ENCODE assay signal across 10 cellular contexts in genomic region chr10:103276251-103276936, GRCh38. TPM values are rescaled to one million over a fixed set of nuclear protein-coding genes. Genes with fewer than 3 reads are reported as not detected.
A peak's percentile ranks its signal among the peaks of the same experiment; 100 is the strongest.
DNase-seq lines count a peak whose midpoint lies in the region; ATAC-seq and TF ChIP-seq lines count a peak whose summit lies in the region.
"Had no signal": no experiment of that assay in that cellular context is flagged by ENCODE, and none has a peak within 500 bp of the region (broad histone marks: within the 10 kb centered on the region; RNA-seq: fewer than 3 reads in every experiment).

No MANE protein-coding gene starts in this region.

- H3K4me1 ChIP-seq in mammary epithelial cell (ENCODE audit: insufficient read depth, low read length), result peaks cover 31% of the 10 kb centered on the region
- peaks cover 0 to 8% of the 10 kb centered on the region in 2 donors for H3K4me1 ChIP-seq in breast epithelium
- peaks cover 3% of the 10 kb centered on the region for H3K4me1 ChIP-seq in iPS-18a (ENCODE audit: control insufficient read depth, low read depth, low read length)
- peaks cover 16 to 30% of the 10 kb centered on the region in 2 donors for H3K4me1 ChIP-seq in thoracic aorta (ENCODE audit: control insufficient read depth in 1 of 2, low read depth in 2 of 2)

- peak overlapping the region; percentile 89 for H2AFZ ChIP-seq in mammary epithelial cell (ENCODE audit: low read depth, low read length)

- ATAC-seq in thoracic aorta (ENCODE audit: insufficient number of reproducible peaks, low FRiP score, low read depth) (no peak), HG02642 (IDR thresholded peaks at IDR 0.05; ENCODE audit: poor library complexity, unreplicated experiment) (no peak)
- ATAC-seq: natural killer cell had no signal

- CTCF ChIA-PET in mammary epithelial cell (lab: Charles Lee; ENCODE audit: low non-redundant PET), result no interaction called here
- CTCF ChIA-PET in activated CD4-positive, alpha-beta memory T cell treated with anti-CD3 and anti-CD28 coated beads, Interleukin-2, amount 10 ng/mL, durations not matched to agents 7 days and 5 days (lab: Charles Lee), result interaction anchor here (1.4 to 2.2 kb wide), 3 partner anchors 16 to 359 kb away, joined by 4 to 5 read pairs (median 5); partner anchors contain the start of gene CNNM2

- H3K36me3 ChIP-seq in mammary epithelial cell (ENCODE audit: insufficient read depth, low read length), result no peaks in the 10 kb centered on the region
- no peaks in the 10 kb centered on the region for H3K36me3 ChIP-seq in breast epithelium
- no peaks in the 10 kb centered on the region for H3K36me3 ChIP-seq in iPS-18a (ENCODE audit: control insufficient read depth, low read depth, low read length)
- no peaks in the 10 kb centered on the region for H3K36me3 ChIP-seq in thoracic aorta

- H3K27me3 Mint-ChIP-seq in activated CD4-positive, alpha-beta memory T cell treated with anti-CD3 and anti-CD28 coated beads, Interleukin-2, amount 10 ng/mL, durations not matched to agents 7 days and 5 days, result peaks cover 60% of the 10 kb centered on the region

- H3K27me3 ChIP-seq in mammary epithelial cell (ENCODE audit: insufficient read depth, low read length), result peaks cover 15% of the 10 kb centered on the region
- H3K27me3 ChIP-seq in breast epithelium, result peaks cover 5 to 58% of the 10 kb centered on the region in 2 donors
- peaks cover 64% of the 10 kb centered on the region for H3K27me3 ChIP-seq in iPS-18a (ENCODE audit: control insufficient read depth, insufficient read depth, low read length)
- peaks cover 5% of the 10 kb centered on the region for H3K27me3 ChIP-seq in thoracic aorta (replicated peaks; ENCODE audit: insufficient read depth)

- no peaks in the 10 kb centered on the region for H3K9me3 Mint-ChIP-seq in activated CD4-positive, alpha-beta memory T cell treated with anti-CD3 and anti-CD28 coated beads, Interleukin-2, amount 10 ng/mL, durations not matched to agents 7 days and 5 days

- dilution Hi-C loops in mammary epithelial cell (cut with HindIII; ENCODE audit: low sequenced_read_pairs), result no loop called here

- no peak overlapping the region for H3K27ac ChIP-seq in mammary epithelial cell (ENCODE audit: insufficient read depth, low read depth, low read length)
- H3K27ac ChIP-seq in breast epithelium, result no peak overlapping the region
- no peak overlapping the region for H3K27ac ChIP-seq in iPS-18a (ENCODE audit: low read length)
- no peak overlapping the region for H3K27ac ChIP-seq in thoracic aorta
- H3K27ac ChIP-seq: SK-N-MC had no signal

- TF ChIP-seq CTCF in mammary epithelial cell (conservative IDR thresholded peaks at IDR 0.05 in 1 of 2, IDR thresholded peaks at IDR 0.05 in 1 of 2; ENCODE audit: extremely low read depth in 1 of 2, insufficient read depth in 1 of 2, low read depth in 1 of 2, low read length in 2 of 2) (no peak), breast epithelium (IDR thresholded peaks at IDR 0.05) (no peak), thoracic aorta (IDR thresholded peaks at IDR 0.05) (no peak)

- DNase-seq in mammary epithelial cell (no peak), breast epithelium (ENCODE audit: low spot score in 2 of 2) (no peak), thoracic aorta (ENCODE audit: low spot score) (no peak), NCI-H2171 treated with DMSO at 0.1 percent for 48 hours (lab: John Stamatoyannopoulos, UW) (no peak), SKM-1 treated with dmso at 0.1 percent for 144 hours (lab: John Stamatoyannopoulos, UW; ENCODE audit: unreplicated experiment) (no peak)
- no peak for DNase-seq in activated CD4-positive, alpha-beta memory T cell treated with anti-CD3 and anti-CD28 coated beads, Interleukin-2, amount 10 ng/mL, durations not matched to agents 7 days and 5 days
- DNase-seq: natural killer cell had no signal

- H3K36me3 Mint-ChIP-seq in activated CD4-positive, alpha-beta memory T cell treated with anti-CD3 and anti-CD28 coated beads, Interleukin-2, amount 10 ng/mL, durations not matched to agents 7 days and 5 days (ENCODE audit: low read depth), result peaks cover 4% of the 10 kb centered on the region
- H3K36me3 Mint-ChIP-seq: natural killer cell had no signal

- H3K4me2 ChIP-seq in mammary epithelial cell (ENCODE audit: insufficient read depth, low read depth, low read length), result peak overlapping the region; percentile 94

- in situ Hi-C loops in mammary epithelial cell (cut with MboI; ENCODE audit: low sequenced_read_pairs in 2 of 2), result no loop called here

- no peak for TF ChIP-seq POLR2A in breast epithelium (IDR thresholded peaks at IDR 0.05)

- peak overlapping the region in 1 of 3 experiments; percentile 45 for H3K4me3 ChIP-seq in mammary epithelial cell (replicated peaks in 1 of 3; ENCODE audit: insufficient read depth in 1 of 3, low read depth in 2 of 3, low read length in 3 of 3)
- H3K4me3 ChIP-seq in breast epithelium, result peak overlapping the region in 1 of 3 donors; percentile 50
- peak overlapping the region; percentile 69 for H3K4me3 ChIP-seq in iPS-18a (ENCODE audit: low read length)
- H3K4me3 ChIP-seq in thoracic aorta, result peak overlapping the region; percentile 59

- H3K9ac ChIP-seq in mammary epithelial cell (ENCODE audit: insufficient read depth, low read length) (no peak overlapping the region), iPS-18a (ENCODE audit: low read length) (peak overlapping the region; percentile 23)

- intact Hi-C loops in mammary epithelial cell (cut with micrococcal nuclease) (no loop called here), breast epithelium (cut with DNase I; ENCODE audit: low total_unique reads) (no loop called here)

- POLR2A ChIA-PET in activated CD4-positive, alpha-beta memory T cell treated with anti-CD3 and anti-CD28 coated beads, Interleukin-2, amount 10 ng/mL, durations not matched to agents 7 days and 5 days (lab: Charles Lee), result interaction anchor here (1.0 kb wide), 1 partner anchor 154 kb away, joined by 3 read pairs; no protein-coding TSS in a partner anchor

- peaks cover 14% of the 10 kb centered on the region for H3K4me1 Mint-ChIP-seq in activated CD4-positive, alpha-beta memory T cell treated with anti-CD3 and anti-CD28 coated beads, Interleukin-2, amount 10 ng/mL, durations not matched to agents 7 days and 5 days

- H3K4me3 Mint-ChIP-seq in activated CD4-positive, alpha-beta memory T cell treated with anti-CD3 and anti-CD28 coated beads, Interleukin-2, amount 10 ng/mL, durations not matched to agents 7 days and 5 days, result peak overlapping the region; percentile 41
- H3K4me3 Mint-ChIP-seq: natural killer cell had no signal

- H4K20me1 ChIP-seq in mammary epithelial cell (ENCODE audit: insufficient read depth, low read length), result peaks cover 9% of the 10 kb centered on the region

- no peak overlapping the region for H3K27ac Mint-ChIP-seq in activated CD4-positive, alpha-beta memory T cell treated with anti-CD3 and anti-CD28 coated beads, Interleukin-2, amount 10 ng/mL, durations not matched to agents 7 days and 5 days
- H3K27ac Mint-ChIP-seq: natural killer cell had no signal

- H3K9me3 ChIP-seq in mammary epithelial cell (replicated peaks; ENCODE audit: insufficient read depth, low read length) (no peaks in the 10 kb centered on the region), breast epithelium (no peaks in the 10 kb centered on the region), iPS-18a (ENCODE audit: control insufficient read depth, low read depth, low read length) (no peaks in the 10 kb centered on the region), thoracic aorta (no peaks in the 10 kb centered on the region)

- no TSS peak for BruUV-seq in mammary epithelial cell (replicated peaks; lab: Mats Ljungman, UMichigan)

- WGBS in mammary epithelial cell (ENCODE audit: low coverage, missing lambda C conversion rate), result 22% methylated on average over 18 of the region's 25 CpGs

- H3K79me2 ChIP-seq in mammary epithelial cell (ENCODE audit: insufficient read depth, low read length), result no peaks in the 10 kb centered on the region

RNA-seq across cellular contexts. Expression of gene INA, which starts 0.5 kb away (rescaled TPM):
- total RNA-seq in mammary epithelial cell, result 1 to 10 TPM; 1.0 to 3.7 TPM
- 3.7 TPM for polyA plus RNA-seq in mammary epithelial cell
- polyA minus RNA-seq in mammary epithelial cell, result 1.1 TPM
- total RNA-seq in breast epithelium, result not detected
- total RNA-seq in activated CD4-positive, alpha-beta memory T cell treated with anti-CD3 and anti-CD28 coated beads, Interleukin-2, amount 10 ng/mL, durations not matched to agents 7 days and 5 days, result under 1 TPM; 0.08 to 0.13 TPM
- not detected for total RNA-seq in thoracic aorta
- total RNA-seq: natural killer cell had no signal

RNA-seq across cellular contexts. Expression of gene RPEL1, which starts 30.7 kb away (rescaled TPM):
- total RNA-seq in mammary epithelial cell, result under 1 TPM in 1 of 2 donors, not detected in 1; 0.17 TPM
- 0.12 TPM for polyA plus RNA-seq in mammary epithelial cell
- polyA minus RNA-seq in mammary epithelial cell, result not detected
- total RNA-seq in breast epithelium, result under 1 TPM in 1 of 3 donors, not detected in 2; 0.33 TPM
- total RNA-seq in activated CD4-positive, alpha-beta memory T cell treated with anti-CD3 and anti-CD28 coated beads, Interleukin-2, amount 10 ng/mL, durations not matched to agents 7 days and 5 days, result under 1 TPM in 1 of 2 experiments, not detected in 1; 0.13 TPM
- total RNA-seq in thoracic aorta, result not detected
- total RNA-seq: natural killer cell had no signal
